In the genomic region with DNA sequence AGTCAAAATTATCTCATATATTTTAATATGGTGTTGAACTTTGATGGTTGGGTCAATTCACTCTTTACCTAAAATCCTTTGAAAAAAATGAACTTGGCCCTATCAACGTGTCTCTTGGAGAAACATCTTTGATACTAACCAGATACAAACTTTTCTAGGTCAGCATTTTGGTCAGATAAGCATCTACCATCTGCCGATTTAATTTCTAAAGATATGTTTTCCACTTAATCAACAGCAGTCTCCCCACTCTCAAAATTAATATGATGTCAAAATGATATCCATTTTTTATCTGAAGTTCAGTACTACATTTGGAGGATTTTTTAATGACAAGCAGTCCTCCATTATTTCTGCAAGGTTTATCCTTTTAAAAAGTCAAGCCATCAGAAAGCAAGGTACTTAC, we compare ENCODE assay signal across 31 cellular contexts.
"Had no signal": no experiment of that assay in that cellular context is flagged by ENCODE, and none has a peak within 500 bp of the region (broad histone marks: within the 10 kb centered on the region; RNA-seq: fewer than 3 reads in every experiment).

No MANE protein-coding gene starts in this region.

- DNase-seq: Kasumi-1, KG1, MG63, NCI-H1048, NCI-H1092 treated with DMSO at 0.1 percent for 48 hours, NCI-H1105 treated with DMSO at 0.1 percent for 48 hours, NCI-H1417, NCI-H1436, NCI-H146, NCI-H1694, NCI-H187, NCI-H1930, NCI-H2029 treated with DMSO at 0.1 percent for 48 hours, NCI-H2081 treated with DMSO at 0.1 percent for 48 hours, NCI-H2107, NCI-H2227 treated with DMSO at 0.1 percent for 48 hours, NCI-H345, NCI-H446, NCI-H510A treated with DMSO at 0.1 percent for 48 hours, NCI-H524 treated with DMSO at 0.1 percent for 48 hours, NCI-H526 treated with DMSO at 0.1 percent for 48 hours, NCI-H774, PC-9, Right ventricle myocardium superior, SHP77 treated with DMSO at 0.1 percent for 48 hours, SW 1271, T-helper 1 cell had no signal

- H3K27ac Mint-ChIP-seq: T-helper 1 cell treated with Interleukin-12 subunit alpha and Interleukin-12 subunit beta and Interleukin-4 antibody, amounts not matched to agents 30 μg/mL and 1 μg/mL, for 36 hours had no signal

- ATAC-seq: Panc1 had no signal

- H3K4me3 Mint-ChIP-seq: T-helper 1 cell treated with Interleukin-12 subunit alpha and Interleukin-12 subunit beta and Interleukin-4 antibody, amounts not matched to agents 30 μg/mL and 1 μg/mL, for 36 hours had no signal

- H3K27ac ChIP-seq: PC-9, SJSA1, SK-N-MC had no signal

- H3K9me3 Mint-ChIP-seq: T-helper 1 cell treated with Interleukin-12 subunit alpha and Interleukin-12 subunit beta and Interleukin-4 antibody, amounts not matched to agents 30 μg/mL and 1 μg/mL, for 36 hours had no signal
